ENCODE assay signal across 25 cellular contexts in the genomic region with DNA sequence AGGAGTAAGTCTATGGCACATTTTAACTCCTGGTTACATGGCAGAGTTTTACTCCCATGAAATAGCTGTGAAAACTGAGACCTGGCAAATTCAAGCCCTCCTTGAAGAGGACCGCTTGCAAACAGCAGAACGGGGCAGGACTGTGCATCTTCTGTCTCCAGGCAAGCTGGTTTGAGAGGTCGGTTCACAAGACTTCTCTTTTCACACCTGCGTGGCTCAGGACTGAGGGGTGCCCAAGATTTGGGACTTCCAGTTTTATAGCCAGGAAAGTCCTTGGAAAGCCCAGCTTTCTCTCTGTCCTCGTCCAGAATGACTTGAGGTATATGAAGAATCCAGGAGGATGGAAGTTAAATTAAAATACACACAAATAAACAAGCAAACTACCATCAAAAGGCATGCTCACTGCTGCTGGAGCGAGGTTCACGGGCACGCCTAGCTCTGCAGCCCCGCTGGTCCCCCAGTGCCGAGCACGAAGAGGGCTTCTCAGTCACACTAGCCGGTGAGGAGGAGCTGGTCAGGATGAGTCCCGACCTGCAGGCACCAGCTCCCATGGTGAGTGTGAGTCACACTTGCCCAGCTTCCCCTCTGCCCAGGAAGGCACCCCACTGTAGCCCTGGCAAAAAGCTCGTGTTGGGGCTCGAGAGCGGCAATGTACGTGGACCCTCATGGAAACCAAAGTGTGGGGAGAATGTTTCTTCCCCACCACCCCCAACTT.
DNase-seq lines count a peak whose midpoint lies in the region; ATAC-seq, FAIRE-seq and TF ChIP-seq lines count a peak whose summit lies in the region.
"Had no signal": no experiment of that assay in that cellular context is flagged by ENCODE, and none has a peak within 500 bp of the region (broad histone marks: within the 10 kb centered on the region; RNA-seq: fewer than 3 reads in every experiment).

No MANE protein-coding gene starts in this region.

- ATAC-seq in foreskin keratinocyte, result no peak
- ATAC-seq: gastrocnemius medialis had no signal

- BruUV-seq in OCI-LY7 (replicated peaks; lab: Mats Ljungman, UMichigan), result no TSS peak

- no peak for TF ChIP-seq POLR2A in adrenal gland (IDR thresholded peaks at IDR 0.05)

- H3K27ac ChIP-seq in OCI-LY7 (ENCODE audit: low read depth, low read length, poor library complexity, severe bottlenecking), result peak overlapping the region; percentile 55
- no peak overlapping the region for H3K27ac ChIP-seq in kidney (ENCODE audit: low read depth in 2 of 2, low read length in 2 of 2)
- H3K27ac ChIP-seq in foreskin keratinocyte, result no peak overlapping the region
- no peak overlapping the region for H3K27ac ChIP-seq in adrenal gland
- H3K27ac ChIP-seq: brain microvascular endothelial cell, gastrocnemius medialis had no signal

- H3K27me3 ChIP-seq in foreskin keratinocyte, result no peaks in the 10 kb centered on the region
- no peaks in the 10 kb centered on the region for H3K27me3 ChIP-seq in adrenal gland
- H3K27me3 ChIP-seq: brain microvascular endothelial cell, gastrocnemius medialis had no signal

- H3K4me3 ChIP-seq in OCI-LY7 (ENCODE audit: low read depth, low read length, poor library complexity, severe bottlenecking) (peak overlapping the region; percentile 35), kidney (ENCODE audit: low read length in 2 of 2) (no peak overlapping the region), adrenal gland (no peak overlapping the region)
- H3K4me3 ChIP-seq: gastrocnemius medialis had no signal

- no peaks in the 10 kb centered on the region for H4K20me1 ChIP-seq in OCI-LY7 (ENCODE audit: insufficient read depth, low read length)

- CTCF ChIA-PET in OCI-LY7 (lab: Charles Lee; ENCODE audit: unreplicated experiment), result no interaction called here

- POLR2A ChIA-PET in OCI-LY7 (lab: Charles Lee), result interaction anchor here (0.6 kb wide), 2 partner anchors 85 to 424 kb away, joined by 3 to 4 read pairs; no protein-coding TSS in a partner anchor

- peak overlapping the region; percentile 77 for H3K4me2 ChIP-seq in OCI-LY7 (ENCODE audit: low read length)

- FAIRE-seq in kidney (lab: Jason Lieb, UNC), result no peak
- FAIRE-seq: A204.1 had no signal

- WGBS in adrenal gland, 4 donors, result 72 to 78% (median 75%) methylated on average over 17 of the region's 17 CpGs

- H3K79me2 ChIP-seq in OCI-LY7 (ENCODE audit: insufficient read depth, low read depth, low read length), result no peaks in the 10 kb centered on the region

- no peaks in the 10 kb centered on the region for H3K9me3 ChIP-seq in OCI-LY7 (ENCODE audit: low read length)
- no peaks in the 10 kb centered on the region for H3K9me3 ChIP-seq in kidney (ENCODE audit: control insufficient read depth in 1 of 2, low read length in 2 of 2)
- no peaks in the 10 kb centered on the region for H3K9me3 ChIP-seq in adrenal gland (replicated peaks in 1 of 3)
- H3K9me3 ChIP-seq: gastrocnemius medialis had no signal

- intact Hi-C loops in OCI-LY7 (cut with micrococcal nuclease; ENCODE audit: unreplicated experiment) (loop anchor here (2.0 to 10.0 kb wide), 3 partner anchors 48 to 390 kb away; no protein-coding TSS in a partner anchor), kidney (cut with DNase I) (no loop called here), adrenal gland (cut with DNase I) (no loop called here)

- TF ChIP-seq CTCF in OCI-LY7 (conservative IDR thresholded peaks at IDR 0.05; ENCODE audit: low read length), result no peak
- no peak for TF ChIP-seq CTCF in kidney (IDR thresholded peaks at IDR 0.05; ENCODE audit: borderline replicate concordance, extremely low read depth, insufficient read depth)
- TF ChIP-seq CTCF in foreskin keratinocyte (conservative IDR thresholded peaks at IDR 0.05), result no peak
- no peak for TF ChIP-seq CTCF in adrenal gland (IDR thresholded peaks at IDR 0.05)

- H3K9ac ChIP-seq in kidney (ENCODE audit: low read length in 2 of 2), result no peak overlapping the region

- H3K9me2 ChIP-seq in OCI-LY7 (ENCODE audit: insufficient read depth, low read length), result no peaks in the 10 kb centered on the region

- H2AFZ ChIP-seq in OCI-LY7 (ENCODE audit: low read length), result 0 out of 2 replicates have a peak overlapping the region, but pooled peaks have one; percentile 9

- DNase-seq in A172 (ENCODE audit: low spot score), result peak; percentile 76
- DNase-seq in EH (ENCODE audit: low read depth), result peak; percentile 4
- peak; percentile 38 for DNase-seq in OCI-LY7 (ENCODE audit: low spot score)
- DNase-seq in kidney, result peak; percentile 52
- DNase-seq in foreskin keratinocyte, result no peak
- no peak for DNase-seq in adrenal gland
- no peak for DNase-seq in NCI-H82 (lab: John Stamatoyannopoulos, UW)
- no peak for DNase-seq in NCI-H226
- DNase-seq: activated CD4-positive, alpha-beta T cell treated with anti-CD3 and anti-CD28 coated beads, Interleukin-2, amount 50 U/mL, for 48 hours; activated CD4-positive, CD25-positive, alpha-beta regulatory T cell treated with anti-CD3 and anti-CD28 coated beads, Interleukin-2, amount 50 U/mL, for 72 hours; activated CD8-positive, alpha-beta memory T cell treated with anti-CD3 and anti-CD28 coated beads, Interleukin-2, amount 50 U/mL, for 4 hours; activated naive CD4-positive, alpha-beta T cell treated with anti-CD3 and anti-CD28 coated beads for 36 hours; brain microvascular endothelial cell; gastrocnemius medialis; GDM1; KG1; mammary epithelial cell; NCI-H1417 treated with DMSO at 0.1 percent for 48 hours; NCI-H2029 treated with DMSO at 0.1 percent for 48 hours; NCI-H2227 treated with DMSO at 0.1 percent for 48 hours; NCI-H526 treated with DMSO at 0.1 percent for 48 hours; SHP77; stimulated activated naive B cell treated with anti-CD40 and anti-IgM and Interleukin-4, amounts not matched to agents 10 μg/mL and 1 μg/mL and 100 μg/mL, for 72 hours; trophoblast cell had no signal

- no peaks in the 10 kb centered on the region for H3K36me3 ChIP-seq in OCI-LY7 (ENCODE audit: insufficient read depth, low read length)
- H3K36me3 ChIP-seq in kidney (ENCODE audit: control insufficient read depth in 1 of 2, insufficient read depth in 2 of 2, low read length in 2 of 2), result no peaks in the 10 kb centered on the region
- no peaks in the 10 kb centered on the region for H3K36me3 ChIP-seq in adrenal gland (replicated peaks in 1 of 2)
- H3K36me3 ChIP-seq: brain microvascular endothelial cell, gastrocnemius medialis had no signal

- peaks cover 34% of the 10 kb centered on the region for H3K4me1 ChIP-seq in OCI-LY7 (ENCODE audit: insufficient read depth, low read length, poor library complexity, severe bottlenecking)
- no peaks in the 10 kb centered on the region for H3K4me1 ChIP-seq in kidney (ENCODE audit: control insufficient read depth in 1 of 2, insufficient read depth in 1 of 2, low read depth in 1 of 2, low read length in 2 of 2)
- no peaks in the 10 kb centered on the region for H3K4me1 ChIP-seq in foreskin keratinocyte
- H3K4me1 ChIP-seq in adrenal gland (replicated peaks in 1 of 2), result no peaks in the 10 kb centered on the region
- H3K4me1 ChIP-seq: gastrocnemius medialis had no signal

Comparison
In these comparisons a context has a peak if more than half of its experiments do, and no peak if none do; other contexts are left out.
1. DNase-seq: peak in A172 (single experiment), EH (single experiment), OCI-LY7 (single experiment) and kidney (single experiment); none in foreskin keratinocyte (0 of 2), adrenal gland (0 of 7), NCI-H82 (single experiment) and NCI-H226 (single experiment).